40 cellular contexts compared by ENCODE assay signal in genomic region chr4:22643952-22644351, GRCh38. TPM values are rescaled to one million over a fixed set of nuclear protein-coding genes. Genes with fewer than 3 reads are reported as not detected.
"Had no signal": no experiment of that assay in that cellular context is flagged by ENCODE, and none has a peak within 500 bp of the region (broad histone marks: within the 10 kb centered on the region; RNA-seq: fewer than 3 reads in every experiment).

No MANE protein-coding gene starts in this region.

- H3K27ac ChIP-seq: KMS-11 had no signal

- H3K4me3 ChIP-seq: MG63 had no signal

- H3K9me3 ChIP-seq: MG63 had no signal

- H3K36me3 ChIP-seq: MG63 had no signal

- H3K9ac ChIP-seq: KMS-11 had no signal

- DNase-seq: Karpas-422, Kasumi-1, KG1, MG63, MM.1S, MV-4-11, NCI-H1048, NCI-H1092, NCI-H1092 treated with DMSO at 0.1 percent for 48 hours, NCI-H1105, NCI-H1105 treated with DMSO at 0.1 percent for 48 hours, NCI-H1417, NCI-H1417 treated with DMSO at 0.1 percent for 48 hours, NCI-H1436, NCI-H1436 treated with DMSO at 0.1 percent for 48 hours, NCI-H146, NCI-H1694, NCI-H1694 treated with DMSO at 0.1 percent for 48 hours, NCI-H187, NCI-H187 treated with DMSO at 0.1 percent for 48 hours, NCI-H1930, NCI-H2029, NCI-H2029 treated with DMSO at 0.1 percent for 48 hours, NCI-H2081, NCI-H2081 treated with DMSO at 0.1 percent for 48 hours, NCI-H2107, NCI-H2171, NCI-H2171 treated with DMSO at 0.1 percent for 48 hours, NCI-H2227 treated with DMSO at 0.1 percent for 48 hours, NCI-H226, NCI-H345, NCI-H446, NCI-H446 treated with DMSO at 0.1 percent for 48 hours, NCI-H510A, NCI-H510A treated with DMSO at 0.1 percent for 48 hours had no signal

- H3K27me3 ChIP-seq: MG63 had no signal

- H3K4me2 ChIP-seq: KMS-11 had no signal

RNA-seq across cellular contexts. Expression of gene GBA3, which starts 48.8 kb away (rescaled TPM):
- total RNA-seq: LHCN-M2, M059J, MCF 10A, NCI-H460 had no signal
